In genomic region chr12:84910549-84911241, GRCh38 we compare ENCODE assay signal across 10 cellular contexts. TPM values are rescaled to one million over a fixed set of nuclear protein-coding genes. Genes with fewer than 3 reads are reported as not detected.
DNase-seq lines count a peak whose midpoint lies in the region; ATAC-seq, FAIRE-seq and TF ChIP-seq lines count a peak whose summit lies in the region.
"Had no signal": no experiment of that assay in that cellular context is flagged by ENCODE, and none has a peak within 500 bp of the region (broad histone marks: within the 10 kb centered on the region; RNA-seq: fewer than 3 reads in every experiment).

No MANE protein-coding gene starts in this region.

- H3K27me3 Mint-ChIP-seq in activated CD4-positive, alpha-beta T cell treated with anti-CD3 and anti-CD28 coated beads, Interleukin-2, amount 10 ng/mL, durations not matched to agents 7 days and 5 days = peaks cover 53% of the 10 kb centered on the region
- peaks cover 8% of the 10 kb centered on the region for H3K27me3 Mint-ChIP-seq in WTC11 (ENCODE audit: low read depth)

- no peak overlapping the region for H3K27ac Mint-ChIP-seq in activated CD4-positive, alpha-beta T cell treated with anti-CD3 and anti-CD28 coated beads, Interleukin-2, amount 10 ng/mL, durations not matched to agents 7 days and 5 days
- H3K27ac Mint-ChIP-seq in WTC11 = peak overlapping the region; percentile 86
- H3K27ac Mint-ChIP-seq: activated B cell treated with CpG ODN at 0.5 μM for 24 hours; CD4-positive, CD25-positive, alpha-beta regulatory T cell had no signal

- CTCF ChIA-PET in activated CD4-positive, alpha-beta T cell treated with anti-CD3 and anti-CD28 coated beads, Interleukin-2, amount 10 ng/mL, durations not matched to agents 7 days and 5 days (lab: Charles Lee) = no interaction called here
- CTCF ChIA-PET in WTC11 (lab: Charles Lee) = interaction anchor here (2.1 to 2.2 kb wide), 2 partner anchors 118 to 125 kb away, joined by 6 to 30 read pairs; partner anchors contain the start of genes LRRIQ1 and TSPAN19

- DNase-seq in activated CD4-positive, alpha-beta T cell treated with anti-CD3 and anti-CD28 coated beads, Interleukin-2, amount 10 ng/mL, durations not matched to agents 7 days and 5 days = no peak
- no peak for DNase-seq in activated CD4-positive, alpha-beta T cell treated with anti-CD3 and anti-CD28 coated beads for 1 hour
- DNase-seq in WTC11 (ENCODE audit: low spot score) = no peak
- DNase-seq in head of caudate nucleus = peak in 36 of 42 donors; percentile 8 to 66 (median 26)
- DNase-seq in substantia nigra (lab: John Stamatoyannopoulos, UW) = peak in 22 of 49 donors; percentile 1 to 45 (median 16)
- DNase-seq in GM12892 (ENCODE audit: insufficient read length) = no peak
- DNase-seq: activated B cell treated with CpG ODN at 0.5 μM for 24 hours; CD4-positive, CD25-positive, alpha-beta regulatory T cell had no signal

- H3K9me3 Mint-ChIP-seq in activated CD4-positive, alpha-beta T cell treated with anti-CD3 and anti-CD28 coated beads, Interleukin-2, amount 10 ng/mL, durations not matched to agents 7 days and 5 days = no peaks in the 10 kb centered on the region
- no peaks in the 10 kb centered on the region for H3K9me3 Mint-ChIP-seq in WTC11
- H3K9me3 Mint-ChIP-seq: activated B cell treated with CpG ODN at 0.5 μM for 24 hours; CD4-positive, CD25-positive, alpha-beta regulatory T cell had no signal

- FAIRE-seq in GM12892 (lab: Jason Lieb, UNC) = no peak

- ATAC-seq in WTC11 (0 out of 2 replicates have a peak, but pooled peaks have one; percentile 1), GM21447 (IDR thresholded peaks at IDR 0.05; ENCODE audit: unreplicated experiment) (no peak), HG02938 (IDR thresholded peaks at IDR 0.05; ENCODE audit: unreplicated experiment) (no peak)

- POLR2A ChIA-PET in activated CD4-positive, alpha-beta T cell treated with anti-CD3 and anti-CD28 coated beads, Interleukin-2, amount 10 ng/mL, durations not matched to agents 7 days and 5 days (lab: Charles Lee) = no interaction called here
- POLR2A ChIA-PET in WTC11 (lab: Charles Lee) = no interaction called here

- no peaks in the 10 kb centered on the region for H3K36me3 Mint-ChIP-seq in activated CD4-positive, alpha-beta T cell treated with anti-CD3 and anti-CD28 coated beads, Interleukin-2, amount 10 ng/mL, durations not matched to agents 7 days and 5 days (ENCODE audit: low read depth)
- no peaks in the 10 kb centered on the region for H3K36me3 Mint-ChIP-seq in WTC11
- H3K36me3 Mint-ChIP-seq: CD4-positive, CD25-positive, alpha-beta regulatory T cell had no signal

- H3K4me3 Mint-ChIP-seq in activated CD4-positive, alpha-beta T cell treated with anti-CD3 and anti-CD28 coated beads, Interleukin-2, amount 10 ng/mL, durations not matched to agents 7 days and 5 days = peak overlapping the region; percentile 48
- H3K4me3 Mint-ChIP-seq in WTC11 = peak overlapping the region; percentile 93
- H3K4me3 Mint-ChIP-seq: activated B cell treated with CpG ODN at 0.5 μM for 24 hours; CD4-positive, CD25-positive, alpha-beta regulatory T cell had no signal

- no peak for TF ChIP-seq CTCF in WTC11 (IDR thresholded peaks at IDR 0.05)

- peak overlapping the region; percentile 85 for H3K27ac ChIP-seq in substantia nigra (ENCODE audit: low read depth, low read length, poor library complexity, severe bottlenecking)

- peaks cover 19% of the 10 kb centered on the region for H3K4me1 Mint-ChIP-seq in activated CD4-positive, alpha-beta T cell treated with anti-CD3 and anti-CD28 coated beads, Interleukin-2, amount 10 ng/mL, durations not matched to agents 7 days and 5 days
- H3K4me1 Mint-ChIP-seq in WTC11 = peaks cover 16% of the 10 kb centered on the region

- no peak for TF ChIP-seq POLR2A in GM12892 (IDR thresholded peaks at IDR 0.05; ENCODE audit: low read depth, low read length)

- intact Hi-C loops in head of caudate nucleus (cut with DNase I) = loop anchor here (5.0 kb wide), 1 partner anchor 33 kb away; no protein-coding TSS in a partner anchor

TF ChIP-seq in WTC11, 78 proteins besides CTCF, POLR2A, EP300 and RAD21:
- TF ChIP-seq ATF6 (CRISPR knock-in tag; IDR thresholded peaks at IDR 0.05) (no peak), CREM (CRISPR knock-in tag; IDR thresholded peaks at IDR 0.05) (0 out of 2 replicates have a peak, but pooled peaks have one; percentile 10)

RNA-seq across cellular contexts. Expression of gene SLC6A15, which starts 1.9 kb away (rescaled TPM):
- total RNA-seq in activated CD4-positive, alpha-beta T cell treated with anti-CD3 and anti-CD28 coated beads, Interleukin-2, amount 10 ng/mL, durations not matched to agents 7 days and 5 days = not detected
- total RNA-seq in WTC11 (2021) = 27.0 to 30.7 TPM (median 27.2 TPM) in 3 replicates
- not detected for polyA plus RNA-seq in GM12892 (2012; ENCODE audit: missing spikeins)
- total RNA-seq: activated B cell treated with CpG ODN at 0.5 μM for 24 hours; CD4-positive, CD25-positive, alpha-beta regulatory T cell had no signal
- polyA plus RNA-seq: CD4-positive, CD25-positive, alpha-beta regulatory T cell had no signal

Comparison
In these comparisons a context has a peak if more than half of its experiments do, and no peak if none do; other contexts are left out.
1. DNase-seq: peak in head of caudate nucleus (36 of 42); none in activated CD4-positive, alpha-beta T cell treated with anti-CD3 and anti-CD28 coated beads, Interleukin-2, amount 10 ng/mL, durations not matched to agents 7 days and 5 days (single experiment), activated CD4-positive, alpha-beta T cell treated with anti-CD3 and anti-CD28 coated beads for 1 hour (single experiment), WTC11 (single experiment) and GM12892 (single experiment).
2. RNA of gene SLC6A15, which starts 1.9 kb away (total RNA-seq): 27.0 to 30.7 TPM in WTC11; not detected in activated CD4-positive, alpha-beta T cell treated with anti-CD3 and anti-CD28 coated beads, Interleukin-2, amount 10 ng/mL, durations not matched to agents 7 days and 5 days; every median in the first group is over 10 times any median in the second.